8 cellular contexts compared by ENCODE assay signal in genomic region chr10:77710759-77711682, GRCh38.
DNase-seq lines count a peak whose midpoint lies in the region; ATAC-seq and TF ChIP-seq lines count a peak whose summit lies in the region.

No MANE protein-coding gene starts in this region.

- no peaks in the 10 kb centered on the region for H3K9me3 Mint-ChIP-seq in Calu3 (ENCODE audit: low read depth, unreplicated experiment)

- H3K27me3 Mint-ChIP-seq in Calu3 (ENCODE audit: unreplicated experiment) = no peaks in the 10 kb centered on the region

- peak overlapping the region in 2 of 5 donors; percentile 42 to 56 for H3K9ac ChIP-seq in subcutaneous abdominal adipose tissue (ENCODE audit: low read length in 5 of 5)

- intact Hi-C loops in Calu3 (cut with micrococcal nuclease; ENCODE audit: unreplicated experiment) = loop anchor here (5.0 to 10.0 kb wide), 3 partner anchors 69 to 316 kb away; no protein-coding TSS in a partner anchor

- BruUV-seq in Calu3 (replicated peaks; lab: Mats Ljungman, UMichigan) = no TSS peak

- H3K36me3 ChIP-seq in gastroesophageal sphincter (no peaks in the 10 kb centered on the region), neutrophil (no peaks in the 10 kb centered on the region), subcutaneous abdominal adipose tissue (ENCODE audit: control insufficient read depth in 5 of 5, insufficient read depth in 5 of 5, low read length in 5 of 5) (no peaks in the 10 kb centered on the region)

- TF ChIP-seq EP300 in gastroesophageal sphincter (IDR thresholded peaks at IDR 0.05) = no peak

- no peak for TF ChIP-seq POLR2A in gastroesophageal sphincter (IDR thresholded peaks at IDR 0.05)

- H3K27ac ChIP-seq in gastroesophageal sphincter (peak overlapping the region in 1 of 4 donors; percentile 57), neutrophil (no peak overlapping the region), subcutaneous abdominal adipose tissue (ENCODE audit: low read depth, low read length) (no peak overlapping the region)

- peak; percentile 93 for DNase-seq in Calu3
- DNase-seq in HT-29 (ENCODE audit: low spot score) = peak; percentile 62
- peak; percentile 60 for DNase-seq in activated effector memory CD4-positive, alpha-beta T cell treated with Interleukin-2 at 50 U/mL for 16 hours

- peak; percentile 98 for TF ChIP-seq CTCF in Calu3 (IDR thresholded peaks at IDR 0.05; ENCODE audit: unreplicated experiment)
- TF ChIP-seq CTCF in gastroesophageal sphincter (IDR thresholded peaks at IDR 0.05) = peak; percentile 90 to 98 (median 94)
- TF ChIP-seq CTCF in neutrophil (IDR thresholded peaks at IDR 0.05) = peak; percentile 82

- H3K4me1 Mint-ChIP-seq in Calu3 (ENCODE audit: low read depth, unreplicated experiment) = no peaks in the 10 kb centered on the region

- no peaks in the 10 kb centered on the region for H3K9me3 ChIP-seq in gastroesophageal sphincter
- H3K9me3 ChIP-seq in neutrophil = no peaks in the 10 kb centered on the region
- no peaks in the 10 kb centered on the region for H3K9me3 ChIP-seq in subcutaneous abdominal adipose tissue (ENCODE audit: control insufficient read depth in 5 of 5, low read length in 5 of 5)

- no peak overlapping the region for H3K27ac Mint-ChIP-seq in Calu3 (ENCODE audit: unreplicated experiment)

- ATAC-seq in GM21367 (IDR thresholded peaks at IDR 0.05; ENCODE audit: unreplicated experiment) (peak; percentile 89), gastroesophageal sphincter (peak; percentile 93)

- 42 to 49% methylated on average over 10 to 11 of the region's 51 CpGs for WGBS in gastroesophageal sphincter (ENCODE audit: low coverage in 1 of 2), 2 donors

- CTCF ChIA-PET in Calu3 (lab: Charles Lee) = interaction anchor here (0.6 to 3.0 kb wide), 31 partner anchors 9 to 550 kb away, joined by 3 to 38 read pairs (median 4); no protein-coding TSS in a partner anchor

- peak overlapping the region; percentile 42 for H3K4me3 Mint-ChIP-seq in Calu3 (ENCODE audit: low read depth, unreplicated experiment)

- H3K4me3 ChIP-seq in gastroesophageal sphincter (peak overlapping the region; percentile 23 to 56), neutrophil (ENCODE audit: low read depth in 1 of 2, low read length in 1 of 2) (peak overlapping the region in 1 of 2 experiments; percentile 18), subcutaneous abdominal adipose tissue (ENCODE audit: low read depth in 1 of 5, low read length in 5 of 5) (peak overlapping the region; percentile 44 to 65 (median 59))

- no peaks in the 10 kb centered on the region for H3K36me3 Mint-ChIP-seq in Calu3 (ENCODE audit: insufficient read depth, unreplicated experiment)

- peaks cover 27% of the 10 kb centered on the region for H3K27me3 ChIP-seq in gastroesophageal sphincter
- peaks cover 69% of the 10 kb centered on the region for H3K27me3 ChIP-seq in neutrophil
- peaks cover 0 to 44% (median 28%) of the 10 kb centered on the region in 5 donors for H3K27me3 ChIP-seq in subcutaneous abdominal adipose tissue (ENCODE audit: control insufficient read depth in 5 of 5, insufficient read depth in 4 of 5, low read length in 5 of 5)

- H3K4me1 ChIP-seq in gastroesophageal sphincter (peaks cover 0 to 14% (median 0%) of the 10 kb centered on the region in 3 donors), neutrophil (ENCODE audit: control insufficient read depth in 1 of 2, insufficient read depth in 1 of 2, low read depth in 1 of 2, low read length in 1 of 2) (peaks cover 5 to 8% of the 10 kb centered on the region in 2 experiments), subcutaneous abdominal adipose tissue (ENCODE audit: control insufficient read depth in 5 of 5, insufficient read depth in 5 of 5, low read length in 5 of 5) (peaks cover 0 to 12% (median 9%) of the 10 kb centered on the region in 5 donors)

TF ChIP-seq in PFSK-1, 5 proteins besides CTCF, POLR2A, EP300 and RAD21:
- TF ChIP-seq REST (IDR thresholded peaks at IDR 0.05; ENCODE audit: insufficient read depth in 1 of 2, low read depth in 2 of 2, low read length in 2 of 2) (no peak), FOXP2 (optimal IDR thresholded peaks at IDR 0.05; ENCODE audit: borderline replicate concordance, extremely low read depth, extremely low read length, insufficient read depth) (peak; percentile 98)
TF ChIP-seq in PFSK-1: peak in this region for 1.
